8 cellular contexts compared by ENCODE assay signal in genomic region chr9:101397746-101398334, GRCh38. TPM values are rescaled to one million over a fixed set of nuclear protein-coding genes. Genes with fewer than 3 reads are reported as not detected.
DNase-seq lines count a peak whose midpoint lies in the region; ATAC-seq and TF ChIP-seq lines count a peak whose summit lies in the region.

No MANE protein-coding gene starts in this region.

- H3K4me3 ChIP-seq in MM.1S (ENCODE audit: low read length) (peak overlapping the region; percentile 69), mammary epithelial cell (replicated peaks in 1 of 3; ENCODE audit: insufficient read depth in 1 of 3, low read depth in 2 of 3, low read length in 3 of 3) (peak overlapping the region; percentile 81 to 99 (median 97)), mucosa of rectum (ENCODE audit: low read length in 2 of 2) (peak overlapping the region; percentile 98 to 100)

- peaks cover 77% of the 10 kb centered on the region for H3K4me1 Mint-ChIP-seq in activated naive CD4-positive, alpha-beta T cell treated with anti-CD3 and anti-CD28 coated beads, Interleukin-2, amount 50 U/mL, for 24 hours

- intact Hi-C loops in mammary epithelial cell (cut with micrococcal nuclease): loop anchor here (1.0 kb wide), 1 partner anchor 132 kb away; no protein-coding TSS in a partner anchor

- peak overlapping the region; percentile 98 for H3K4me3 Mint-ChIP-seq in activated naive CD4-positive, alpha-beta T cell treated with anti-CD3 and anti-CD28 coated beads, Interleukin-2, amount 50 U/mL, for 24 hours

- H3K9ac ChIP-seq in MM.1S (ENCODE audit: low read length): peak overlapping the region; percentile 88
- H3K9ac ChIP-seq in mammary epithelial cell (ENCODE audit: insufficient read depth, low read length): peak overlapping the region; percentile 98
- peak overlapping the region; percentile 92 to 98 for H3K9ac ChIP-seq in mucosa of rectum (ENCODE audit: low read depth in 1 of 2, low read length in 2 of 2)

- H3K27me3 ChIP-seq in MM.1S (replicated peaks; ENCODE audit: insufficient read depth, low read length): no peaks in the 10 kb centered on the region
- no peaks in the 10 kb centered on the region for H3K27me3 ChIP-seq in mammary epithelial cell (ENCODE audit: insufficient read depth, low read length)
- H3K27me3 ChIP-seq in mucosa of rectum (ENCODE audit: control insufficient read depth in 2 of 2, insufficient read depth in 2 of 2, low read length in 2 of 2): no peaks in the 10 kb centered on the region

- BruUV-seq in mammary epithelial cell (replicated peaks; lab: Mats Ljungman, UMichigan): TSS peak; percentile 61

- peak overlapping the region; percentile 92 for H2AFZ ChIP-seq in MM.1S (ENCODE audit: low read length)
- peak overlapping the region; percentile 100 for H2AFZ ChIP-seq in mammary epithelial cell (ENCODE audit: low read depth, low read length)

- WGBS in mammary epithelial cell (ENCODE audit: low coverage, missing lambda C conversion rate): 8% methylated on average over 11 of the region's 11 CpGs

- no peaks in the 10 kb centered on the region for H3K27me3 Mint-ChIP-seq in activated naive CD4-positive, alpha-beta T cell treated with anti-CD3 and anti-CD28 coated beads, Interleukin-2, amount 50 U/mL, for 24 hours

- H4K20me1 ChIP-seq in MM.1S (ENCODE audit: insufficient read depth, low read length): no peaks in the 10 kb centered on the region
- no peaks in the 10 kb centered on the region for H4K20me1 ChIP-seq in mammary epithelial cell (ENCODE audit: insufficient read depth, low read length)

- H3K9me2 ChIP-seq in MM.1S (replicated peaks; ENCODE audit: insufficient read depth, low read length): no peaks in the 10 kb centered on the region

- DNase-seq in activated naive CD4-positive, alpha-beta T cell treated with Interleukin-2 at 50 U/mL for 16 hours: no peak
- no peak for DNase-seq in MM.1S
- DNase-seq in mammary epithelial cell: peak; percentile 22
- no peak for DNase-seq in HuH-7 (ENCODE audit: low spot score)
- no peak for DNase-seq in NCI-H226

- peaks cover 23% of the 10 kb centered on the region for H3K4me1 ChIP-seq in MM.1S (ENCODE audit: low read length)
- peaks cover 15% of the 10 kb centered on the region for H3K4me1 ChIP-seq in mammary epithelial cell (ENCODE audit: insufficient read depth, low read length)
- peaks cover 9 to 14% of the 10 kb centered on the region in 2 donors for H3K4me1 ChIP-seq in mucosa of rectum (ENCODE audit: control insufficient read depth in 2 of 2, insufficient read depth in 2 of 2, low read length in 2 of 2)

- ATAC-seq in GM21786 (IDR thresholded peaks at IDR 0.05; ENCODE audit: unreplicated experiment): no peak

- peaks cover 9% of the 10 kb centered on the region for H3K9me3 Mint-ChIP-seq in activated naive CD4-positive, alpha-beta T cell treated with anti-CD3 and anti-CD28 coated beads, Interleukin-2, amount 50 U/mL, for 24 hours

- in situ Hi-C loops in mammary epithelial cell (cut with MboI; ENCODE audit: low sequenced_read_pairs in 2 of 2): no loop called here

- CTCF ChIA-PET in mammary epithelial cell (lab: Charles Lee; ENCODE audit: low non-redundant PET): interaction anchor here (0.6 kb wide), 1 partner anchor 91 kb away, joined by 5 read pairs; no protein-coding TSS in a partner anchor

- H3K79me2 ChIP-seq in MM.1S (ENCODE audit: low read length) (peaks cover 97% of the 10 kb centered on the region), mammary epithelial cell (ENCODE audit: insufficient read depth, low read length) (peaks cover 92% of the 10 kb centered on the region)

- no peak for TF ChIP-seq CTCF in MM.1S (IDR thresholded peaks at IDR 0.05; ENCODE audit: low read length)
- TF ChIP-seq CTCF in mammary epithelial cell (conservative IDR thresholded peaks at IDR 0.05 in 1 of 2, IDR thresholded peaks at IDR 0.05 in 1 of 2; ENCODE audit: extremely low read depth in 1 of 2, insufficient read depth in 1 of 2, low read depth in 1 of 2, low read length in 2 of 2): no peak

- H3K9me3 ChIP-seq in MM.1S (replicated peaks; ENCODE audit: insufficient read depth, low read length) (no peaks in the 10 kb centered on the region), mammary epithelial cell (replicated peaks; ENCODE audit: insufficient read depth, low read length) (no peaks in the 10 kb centered on the region), mucosa of rectum (ENCODE audit: control insufficient read depth in 2 of 2, low read length in 2 of 2) (no peaks in the 10 kb centered on the region)

- no peaks in the 10 kb centered on the region for H3F3A ChIP-seq in MM.1S (ENCODE audit: insufficient read depth, low read length)

- dilution Hi-C loops in mammary epithelial cell (cut with HindIII; ENCODE audit: low sequenced_read_pairs): no loop called here

- peak overlapping the region; percentile 100 for H3K27ac Mint-ChIP-seq in activated naive CD4-positive, alpha-beta T cell treated with anti-CD3 and anti-CD28 coated beads, Interleukin-2, amount 50 U/mL, for 24 hours

- H3K36me3 ChIP-seq in MM.1S (replicated peaks; ENCODE audit: insufficient read depth, low read length): peaks cover 37% of the 10 kb centered on the region
- H3K36me3 ChIP-seq in mammary epithelial cell (ENCODE audit: insufficient read depth, low read length): peaks cover 8% of the 10 kb centered on the region
- H3K36me3 ChIP-seq in mucosa of rectum (ENCODE audit: control insufficient read depth in 2 of 2, insufficient read depth in 2 of 2, low read length in 2 of 2): peaks cover 22 to 24% of the 10 kb centered on the region in 2 donors

- H3K27ac ChIP-seq in MM.1S (ENCODE audit: low read length) (peak overlapping the region; percentile 60), mammary epithelial cell (ENCODE audit: insufficient read depth, low read depth, low read length) (peak overlapping the region; percentile 96), mucosa of rectum (ENCODE audit: low read depth in 2 of 2, low read length in 2 of 2) (peak overlapping the region; percentile 83 to 84)

- peaks cover 49% of the 10 kb centered on the region for H3K36me3 Mint-ChIP-seq in activated naive CD4-positive, alpha-beta T cell treated with anti-CD3 and anti-CD28 coated beads, Interleukin-2, amount 50 U/mL, for 24 hours

- peak overlapping the region; percentile 80 for H3K4me2 ChIP-seq in MM.1S (ENCODE audit: low read depth, low read length)
- H3K4me2 ChIP-seq in mammary epithelial cell (ENCODE audit: insufficient read depth, low read depth, low read length): peak overlapping the region; percentile 83

RNA-seq across cellular contexts. Expression of gene MRPL50, which starts 0.6 kb away (rescaled TPM):
- 10 to 100 TPM; 12.4 to 13.0 TPM for total RNA-seq in mammary epithelial cell
- polyA plus RNA-seq in mammary epithelial cell: 9.4 TPM
- polyA minus RNA-seq in mammary epithelial cell: 6.7 TPM

RNA-seq across cellular contexts. Expression of gene ZNF189, which starts 0.8 kb away (rescaled TPM):
- total RNA-seq in mammary epithelial cell: 10 to 100 TPM; 12.3 to 17.5 TPM
- polyA plus RNA-seq in mammary epithelial cell: 2.9 TPM
- 2.2 TPM for polyA minus RNA-seq in mammary epithelial cell

RNA-seq across cellular contexts. Expression of gene BAAT, which starts 13.0 kb away (rescaled TPM):
- under 1 TPM; 0.09 to 0.17 TPM for total RNA-seq in mammary epithelial cell
- polyA plus RNA-seq in mammary epithelial cell: 0.02 TPM
- not detected for polyA minus RNA-seq in mammary epithelial cell

RNA-seq across cellular contexts. Expression of gene ALDOB, which starts 37.7 kb away (rescaled TPM):
- not detected for total RNA-seq in mammary epithelial cell
- not detected for polyA plus RNA-seq in mammary epithelial cell
- polyA minus RNA-seq in mammary epithelial cell: not detected
